ENCODE assay signal across 9 cellular contexts in the genomic region with DNA sequence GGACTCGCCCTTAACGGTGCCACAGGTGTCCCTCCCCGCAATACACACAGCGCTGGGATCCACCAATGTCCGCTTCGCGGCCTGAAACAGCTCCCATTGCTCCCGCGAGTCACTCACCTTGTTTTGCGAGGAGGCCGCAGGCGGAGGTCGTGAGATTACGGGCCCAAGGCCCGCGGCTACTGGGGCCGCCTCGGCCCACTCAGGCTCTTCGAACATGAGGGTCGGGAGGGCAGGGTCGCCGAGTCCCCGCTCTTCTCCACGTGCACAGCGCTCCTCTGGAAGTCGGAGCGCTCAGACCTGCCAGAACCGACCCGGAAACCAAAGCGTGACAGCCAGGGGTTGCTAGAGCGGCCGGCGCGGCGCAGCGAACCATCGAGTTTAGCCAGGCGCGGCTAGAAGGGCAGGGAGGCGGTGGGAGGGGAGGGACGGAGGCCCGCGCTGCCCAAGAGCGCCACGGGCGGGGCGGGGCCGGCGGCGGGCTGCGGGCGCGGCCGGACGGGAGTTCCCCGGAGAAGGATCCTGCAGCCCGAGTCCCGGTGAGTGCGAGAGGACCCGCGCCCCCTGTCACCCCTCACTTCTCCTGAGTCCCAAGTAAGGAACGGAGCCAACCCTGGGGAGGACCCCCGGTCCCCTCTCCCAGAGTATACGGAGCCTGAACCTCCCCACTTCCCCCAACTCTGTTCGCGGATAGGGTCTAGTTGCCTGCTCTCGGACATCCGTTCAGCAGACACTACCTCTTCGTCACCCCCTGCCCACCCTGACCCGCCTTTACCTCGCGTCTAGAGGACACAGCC. TPM values are rescaled to one million over a fixed set of nuclear protein-coding genes. Genes with fewer than 3 reads are reported as not detected.
A peak's percentile ranks its signal among the peaks of the same experiment; 100 is the strongest.
DNase-seq lines count a peak whose midpoint lies in the region; ATAC-seq and TF ChIP-seq lines count a peak whose summit lies in the region.
"Had no signal": no experiment of that assay in that cellular context is flagged by ENCODE, and none has a peak within 500 bp of the region (broad histone marks: within the 10 kb centered on the region; RNA-seq: fewer than 3 reads in every experiment).

A gene (plus strand): TSS at position 488 of the 794 bp plus-strand sequence. CDS start 498 bp downstream, outside the sequence.
A gene (minus strand): TSS at position 330 of the 794 bp plus-strand sequence. CDS start 114 bp downstream, at position 216.

- no peak within 1 kb of the TSS for H3K4me3 Mint-ChIP-seq in chondrocyte (ENCODE audit: unreplicated experiment)
- H3K4me3 Mint-ChIP-seq: T-helper 1 cell treated with Interleukin-12 subunit alpha and Interleukin-12 subunit beta and Interleukin-4 antibody, amounts not matched to agents 30 μg/mL and 1 μg/mL, for 36 hours had no signal

- TF ChIP-seq CTCF in chondrocyte (IDR thresholded peaks at IDR 0.05): peak; percentile 44

- peaks cover 18% of the 10 kb centered on the region for H3K36me3 Mint-ChIP-seq in chondrocyte (ENCODE audit: low read depth)

- no peaks in the 10 kb centered on the region for H3K27me3 Mint-ChIP-seq in chondrocyte (ENCODE audit: low read depth)

- DNase-seq in AML-193 (lab: John Stamatoyannopoulos, UW) (peak; percentile 74), NCI-H446 (lab: John Stamatoyannopoulos, UW) (peak; percentile 67 to 88), chondrocyte (ENCODE audit: low spot score) (no peak), kidney tubule cell (ENCODE audit: low spot score) (peak; percentile 90)
- DNase-seq in activated CD4-positive, alpha-beta T cell treated with anti-CD3 and anti-CD28 coated beads for 24 hours (ENCODE audit: low read depth in 2 of 2): peak; percentile 77 to 81
- DNase-seq in stimulated activated CD4-positive, alpha-beta T cell treated with anti-CD3 and anti-CD28 coated beads, Interleukin-1b, Interleukin-23, amount 100 ng/mL, for 1 hour (ENCODE audit: low read depth in 2 of 2): peak; percentile 58 to 70

- H3K27ac Mint-ChIP-seq in chondrocyte (ENCODE audit: unreplicated experiment): no peak within 1 kb of the TSS
- H3K27ac Mint-ChIP-seq: T-helper 1 cell treated with Interleukin-12 subunit alpha and Interleukin-12 subunit beta and Interleukin-4 antibody, amounts not matched to agents 30 μg/mL and 1 μg/mL, for 36 hours had no signal

- ATAC-seq in GM19043 (IDR thresholded peaks at IDR 0.05; ENCODE audit: low read depth, unreplicated experiment): peak; percentile 63
- ATAC-seq in HG03342 (IDR thresholded peaks at IDR 0.05; ENCODE audit: unreplicated experiment): peak; percentile 78

- H3K4me1 Mint-ChIP-seq in chondrocyte (ENCODE audit: low read depth): no peaks in the 10 kb centered on the region

- no peaks in the 10 kb centered on the region for H3K9me3 Mint-ChIP-seq in chondrocyte (ENCODE audit: low read depth)
- H3K9me3 Mint-ChIP-seq: T-helper 1 cell treated with Interleukin-12 subunit alpha and Interleukin-12 subunit beta and Interleukin-4 antibody, amounts not matched to agents 30 μg/mL and 1 μg/mL, for 36 hours had no signal

RNA-seq across cellular contexts. Expression of the first gene that starts in this region (rescaled TPM):
- total RNA-seq in chondrocyte: 200 to 258 TPM (median 248 TPM) in 3 replicates

RNA-seq across cellular contexts. Expression of the second gene that starts in this region (rescaled TPM):
- total RNA-seq in chondrocyte: 12.8 to 15.7 TPM (median 15.1 TPM) in 3 replicates
